ENCODE assay signal across 1 cellular context in the genomic region with DNA sequence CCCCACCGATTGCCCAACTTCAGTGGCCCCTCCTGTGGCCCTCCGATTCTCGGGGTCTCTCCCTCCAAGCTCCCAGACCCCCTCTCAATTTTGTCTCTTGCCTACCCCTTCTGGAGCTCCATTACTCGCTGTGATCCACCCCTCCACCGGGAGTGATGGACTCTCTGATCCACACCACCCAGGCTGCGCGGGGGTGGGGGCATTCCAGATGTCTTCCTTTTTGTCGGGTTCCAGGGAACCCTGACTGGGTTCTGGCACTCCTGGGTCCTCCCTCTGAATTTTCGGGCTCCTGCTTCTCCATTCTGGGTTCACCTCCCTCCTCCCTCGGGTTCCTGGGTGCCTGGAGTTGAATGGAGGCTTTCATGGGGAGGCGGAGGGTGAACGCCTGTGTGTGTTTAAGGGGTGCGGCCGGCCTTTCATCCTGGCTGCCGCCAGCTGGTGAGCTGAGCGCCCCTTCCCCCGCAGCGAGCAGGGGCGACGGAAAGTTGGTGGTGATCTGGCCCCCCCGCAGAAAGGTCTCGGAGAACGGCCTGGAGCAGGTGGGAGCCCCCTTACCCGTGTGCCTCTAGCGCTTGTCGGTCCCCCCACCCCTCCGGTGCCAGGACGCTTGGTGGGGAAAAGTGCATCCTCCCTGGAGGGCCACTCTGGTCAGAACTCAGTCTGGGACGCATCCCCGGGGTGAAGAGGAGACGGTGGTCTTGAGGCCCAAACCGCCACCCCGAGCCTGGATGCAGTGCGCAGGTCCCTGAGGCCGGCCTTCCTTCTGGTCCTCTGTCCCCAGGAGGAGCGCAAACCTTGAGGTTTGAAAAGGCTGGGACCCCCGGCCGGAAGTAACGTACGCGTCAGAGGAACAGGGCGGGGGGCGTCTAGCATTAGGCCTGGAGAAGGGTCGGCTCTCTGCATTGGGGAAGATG.
TF ChIP-seq lines count a peak whose summit lies in the region.

No MANE protein-coding gene starts in this region.

TF ChIP-seq in HEK293, 187 proteins besides CTCF, POLR2A, EP300 and RAD21 (continued from another document and continues in another):
- TF ChIP-seq, protein P1, sequence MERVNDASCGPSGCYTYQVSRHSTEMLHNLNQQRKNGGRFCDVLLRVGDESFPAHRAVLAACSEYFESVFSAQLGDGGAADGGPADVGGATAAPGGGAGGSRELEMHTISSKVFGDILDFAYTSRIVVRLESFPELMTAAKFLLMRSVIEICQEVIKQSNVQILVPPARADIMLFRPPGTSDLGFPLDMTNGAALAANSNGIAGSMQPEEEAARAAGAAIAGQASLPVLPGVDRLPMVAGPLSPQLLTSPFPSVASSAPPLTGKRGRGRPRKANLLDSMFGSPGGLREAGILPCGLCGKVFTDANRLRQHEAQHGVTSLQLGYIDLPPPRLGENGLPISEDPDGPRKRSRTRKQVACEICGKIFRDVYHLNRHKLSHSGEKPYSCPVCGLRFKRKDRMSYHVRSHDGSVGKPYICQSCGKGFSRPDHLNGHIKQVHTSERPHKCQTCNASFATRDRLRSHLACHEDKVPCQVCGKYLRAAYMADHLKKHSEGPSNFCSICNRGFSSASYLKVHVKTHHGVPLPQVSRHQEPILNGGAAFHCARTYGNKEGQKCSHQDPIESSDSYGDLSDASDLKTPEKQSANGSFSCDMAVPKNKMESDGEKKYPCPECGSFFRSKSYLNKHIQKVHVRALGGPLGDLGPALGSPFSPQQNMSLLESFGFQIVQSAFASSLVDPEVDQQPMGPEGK (tag by site-specific recombination; IDR thresholded peaks at IDR 0.05), result peak; percentile 69
- TF ChIP-seq, protein P2, sequence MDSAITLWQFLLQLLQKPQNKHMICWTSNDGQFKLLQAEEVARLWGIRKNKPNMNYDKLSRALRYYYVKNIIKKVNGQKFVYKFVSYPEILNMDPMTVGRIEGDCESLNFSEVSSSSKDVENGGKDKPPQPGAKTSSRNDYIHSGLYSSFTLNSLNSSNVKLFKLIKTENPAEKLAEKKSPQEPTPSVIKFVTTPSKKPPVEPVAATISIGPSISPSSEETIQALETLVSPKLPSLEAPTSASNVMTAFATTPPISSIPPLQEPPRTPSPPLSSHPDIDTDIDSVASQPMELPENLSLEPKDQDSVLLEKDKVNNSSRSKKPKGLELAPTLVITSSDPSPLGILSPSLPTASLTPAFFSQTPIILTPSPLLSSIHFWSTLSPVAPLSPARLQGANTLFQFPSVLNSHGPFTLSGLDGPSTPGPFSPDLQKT (IDR thresholded peaks at IDR 0.05; ENCODE audit: borderline replicate concordance, low read depth, low read length), result no peak
- TF ChIP-seq ZNF16 (tag by site-specific recombination; IDR thresholded peaks at IDR 0.05; ENCODE audit: low read depth), result no peak
- TF ChIP-seq, protein P3, sequence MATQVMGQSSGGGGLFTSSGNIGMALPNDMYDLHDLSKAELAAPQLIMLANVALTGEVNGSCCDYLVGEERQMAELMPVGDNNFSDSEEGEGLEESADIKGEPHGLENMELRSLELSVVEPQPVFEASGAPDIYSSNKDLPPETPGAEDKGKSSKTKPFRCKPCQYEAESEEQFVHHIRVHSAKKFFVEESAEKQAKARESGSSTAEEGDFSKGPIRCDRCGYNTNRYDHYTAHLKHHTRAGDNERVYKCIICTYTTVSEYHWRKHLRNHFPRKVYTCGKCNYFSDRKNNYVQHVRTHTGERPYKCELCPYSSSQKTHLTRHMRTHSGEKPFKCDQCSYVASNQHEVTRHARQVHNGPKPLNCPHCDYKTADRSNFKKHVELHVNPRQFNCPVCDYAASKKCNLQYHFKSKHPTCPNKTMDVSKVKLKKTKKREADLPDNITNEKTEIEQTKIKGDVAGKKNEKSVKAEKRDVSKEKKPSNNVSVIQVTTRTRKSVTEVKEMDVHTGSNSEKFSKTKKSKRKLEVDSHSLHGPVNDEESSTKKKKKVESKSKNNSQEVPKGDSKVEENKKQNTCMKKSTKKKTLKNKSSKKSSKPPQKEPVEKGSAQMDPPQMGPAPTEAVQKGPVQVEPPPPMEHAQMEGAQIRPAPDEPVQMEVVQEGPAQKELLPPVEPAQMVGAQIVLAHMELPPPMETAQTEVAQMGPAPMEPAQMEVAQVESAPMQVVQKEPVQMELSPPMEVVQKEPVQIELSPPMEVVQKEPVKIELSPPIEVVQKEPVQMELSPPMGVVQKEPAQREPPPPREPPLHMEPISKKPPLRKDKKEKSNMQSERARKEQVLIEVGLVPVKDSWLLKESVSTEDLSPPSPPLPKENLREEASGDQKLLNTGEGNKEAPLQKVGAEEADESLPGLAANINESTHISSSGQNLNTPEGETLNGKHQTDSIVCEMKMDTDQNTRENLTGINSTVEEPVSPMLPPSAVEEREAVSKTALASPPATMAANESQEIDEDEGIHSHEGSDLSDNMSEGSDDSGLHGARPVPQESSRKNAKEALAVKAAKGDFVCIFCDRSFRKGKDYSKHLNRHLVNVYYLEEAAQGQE (tag by site-specific recombination; IDR thresholded peaks at IDR 0.05), result no peak
- no peak for TF ChIP-seq ZFP69B (tag by site-specific recombination; IDR thresholded peaks at IDR 0.05)
- peak; percentile 58 for TF ChIP-seq ZNF341 (tag by site-specific recombination; IDR thresholded peaks at IDR 0.05; ENCODE audit: low read depth)
- peak; percentile 27; the same call in 1 of the 2 replicates for TF ChIP-seq KLF9 (tag by site-specific recombination; IDR thresholded peaks at IDR 0.05; ENCODE audit: low read depth)
- no peak for TF ChIP-seq ZNF174 (tag by site-specific recombination; IDR thresholded peaks at IDR 0.05)
- no peak for TF ChIP-seq ZNF324 (tag by site-specific recombination; IDR thresholded peaks at IDR 0.05)
- TF ChIP-seq ZBTB7A (tag by site-specific recombination; IDR thresholded peaks at IDR 0.05; ENCODE audit: low read depth), result peak; percentile 79; the same call in 1 of the 2 replicates
- no peak for TF ChIP-seq ZNF350 (tag by site-specific recombination; IDR thresholded peaks at IDR 0.05)
- no peak for TF ChIP-seq ZNF514 (tag by site-specific recombination; IDR thresholded peaks at IDR 0.05)
- TF ChIP-seq, protein P4, sequence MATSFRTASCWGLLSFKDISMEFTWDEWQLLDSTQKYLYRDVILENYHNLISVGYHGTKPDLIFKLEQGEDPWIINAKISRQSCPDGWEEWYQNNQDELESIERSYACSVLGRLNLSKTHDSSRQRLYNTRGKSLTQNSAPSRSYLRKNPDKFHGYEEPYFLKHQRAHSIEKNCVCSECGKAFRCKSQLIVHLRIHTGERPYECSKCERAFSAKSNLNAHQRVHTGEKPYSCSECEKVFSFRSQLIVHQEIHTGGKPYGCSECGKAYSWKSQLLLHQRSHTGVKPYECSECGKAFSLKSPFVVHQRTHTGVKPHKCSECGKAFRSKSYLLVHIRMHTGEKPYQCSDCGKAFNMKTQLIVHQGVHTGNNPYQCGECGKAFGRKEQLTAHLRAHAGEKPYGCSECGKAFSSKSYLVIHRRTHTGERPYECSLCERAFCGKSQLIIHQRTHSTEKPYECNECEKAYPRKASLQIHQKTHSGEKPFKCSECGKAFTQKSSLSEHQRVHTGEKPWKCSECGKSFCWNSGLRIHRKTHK (tag by site-specific recombination; IDR thresholded peaks at IDR 0.05), result no peak
- TF ChIP-seq ZNF585B (tag by site-specific recombination; IDR thresholded peaks at IDR 0.05), result no peak
- TF ChIP-seq MYNN (tag by site-specific recombination; IDR thresholded peaks at IDR 0.05; ENCODE audit: borderline replicate concordance), result no peak
- TF ChIP-seq ZNF114 (tag by site-specific recombination; IDR thresholded peaks at IDR 0.05), result no peak
- TF ChIP-seq, protein P5, sequence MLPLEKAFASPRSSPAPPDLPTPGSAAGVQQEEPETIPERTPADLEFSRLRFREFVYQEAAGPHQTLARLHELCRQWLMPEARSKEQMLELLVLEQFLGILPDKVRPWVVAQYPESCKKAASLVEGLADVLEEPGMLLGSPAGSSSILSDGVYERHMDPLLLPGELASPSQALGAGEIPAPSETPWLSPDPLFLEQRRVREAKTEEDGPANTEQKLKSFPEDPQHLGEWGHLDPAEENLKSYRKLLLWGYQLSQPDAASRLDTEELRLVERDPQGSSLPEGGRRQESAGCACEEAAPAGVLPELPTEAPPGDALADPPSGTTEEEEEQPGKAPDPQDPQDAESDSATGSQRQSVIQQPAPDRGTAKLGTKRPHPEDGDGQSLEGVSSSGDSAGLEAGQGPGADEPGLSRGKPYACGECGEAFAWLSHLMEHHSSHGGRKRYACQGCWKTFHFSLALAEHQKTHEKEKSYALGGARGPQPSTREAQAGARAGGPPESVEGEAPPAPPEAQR (tag by site-specific recombination; IDR thresholded peaks at IDR 0.05), result no peak
- TF ChIP-seq ZNF521 (tag by site-specific recombination; IDR thresholded peaks at IDR 0.05), result no peak
- no peak for TF ChIP-seq ZNF239 (tag by site-specific recombination; IDR thresholded peaks at IDR 0.05)
- TF ChIP-seq ZNF580 (tag by site-specific recombination; IDR thresholded peaks at IDR 0.05), result no peak
- TF ChIP-seq ZNF664 (tag by site-specific recombination; IDR thresholded peaks at IDR 0.05), result no peak
- no peak for TF ChIP-seq ZNF202 (tag by site-specific recombination; IDR thresholded peaks at IDR 0.05; ENCODE audit: borderline replicate concordance)
- TF ChIP-seq OVOL3 (tag by site-specific recombination; IDR thresholded peaks at IDR 0.05), result no peak
- TF ChIP-seq ZNF658 (tag by site-specific recombination; IDR thresholded peaks at IDR 0.05), result no peak
- 0 out of 2 replicates have a peak, but pooled peaks have one; percentile 17 for TF ChIP-seq ZNF366 (tag by site-specific recombination; conservative IDR thresholded peaks at IDR 0.05)
- TF ChIP-seq ZNF530 (tag by site-specific recombination; IDR thresholded peaks at IDR 0.05; ENCODE audit: low read depth), result no peak
- TF ChIP-seq ZNF626 (tag by site-specific recombination; IDR thresholded peaks at IDR 0.05), result no peak
- no peak for TF ChIP-seq ZNF391 (tag by site-specific recombination; IDR thresholded peaks at IDR 0.05; ENCODE audit: borderline replicate concordance, low read depth)
- TF ChIP-seq ZNF169 (tag by site-specific recombination; IDR thresholded peaks at IDR 0.05), result no peak
- TF ChIP-seq ZNF354C (tag by site-specific recombination; IDR thresholded peaks at IDR 0.05; ENCODE audit: borderline replicate concordance, low read depth), result no peak
- TF ChIP-seq ZNF274 (IDR thresholded peaks at IDR 0.05; ENCODE audit: low read length), result no peak
- TF ChIP-seq ZNF274 (tag by site-specific recombination; IDR thresholded peaks at IDR 0.05; ENCODE audit: borderline replicate concordance), result no peak
- TF ChIP-seq TCF7L2 (IDR thresholded peaks at IDR 0.05; ENCODE audit: borderline replicate concordance, low read depth, low read length), result no peak
- no peak for TF ChIP-seq ZNF558 (tag by site-specific recombination; IDR thresholded peaks at IDR 0.05)
- peak; percentile 30; the same call in 1 of the 2 replicates for TF ChIP-seq ZBTB8A (tag by site-specific recombination; IDR thresholded peaks at IDR 0.05)
- TF ChIP-seq ZNF18 (tag by site-specific recombination; IDR thresholded peaks at IDR 0.05), result no peak
- no peak for TF ChIP-seq ZNF76 (tag by site-specific recombination; IDR thresholded peaks at IDR 0.05; ENCODE audit: borderline replicate concordance, low read depth)
- no peak for TF ChIP-seq ZNF791 (tag by site-specific recombination; IDR thresholded peaks at IDR 0.05)
- no peak for TF ChIP-seq WT1 (tag by site-specific recombination; IDR thresholded peaks at IDR 0.05)
- no peak for TF ChIP-seq ZXDB (tag by site-specific recombination; IDR thresholded peaks at IDR 0.05)
- TF ChIP-seq, protein P6, sequence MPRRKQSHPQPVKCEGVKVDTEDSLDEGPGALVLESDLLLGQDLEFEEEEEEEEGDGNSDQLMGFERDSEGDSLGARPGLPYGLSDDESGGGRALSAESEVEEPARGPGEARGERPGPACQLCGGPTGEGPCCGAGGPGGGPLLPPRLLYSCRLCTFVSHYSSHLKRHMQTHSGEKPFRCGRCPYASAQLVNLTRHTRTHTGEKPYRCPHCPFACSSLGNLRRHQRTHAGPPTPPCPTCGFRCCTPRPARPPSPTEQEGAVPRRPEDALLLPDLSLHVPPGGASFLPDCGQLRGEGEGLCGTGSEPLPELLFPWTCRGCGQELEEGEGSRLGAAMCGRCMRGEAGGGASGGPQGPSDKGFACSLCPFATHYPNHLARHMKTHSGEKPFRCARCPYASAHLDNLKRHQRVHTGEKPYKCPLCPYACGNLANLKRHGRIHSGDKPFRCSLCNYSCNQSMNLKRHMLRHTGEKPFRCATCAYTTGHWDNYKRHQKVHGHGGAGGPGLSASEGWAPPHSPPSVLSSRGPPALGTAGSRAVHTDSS (tag by site-specific recombination; IDR thresholded peaks at IDR 0.05), result no peak
- no peak for TF ChIP-seq GLI2 (tag by site-specific recombination; IDR thresholded peaks at IDR 0.05; ENCODE audit: borderline replicate concordance, low read depth)
- no peak for TF ChIP-seq PRDM4 (tag by site-specific recombination; IDR thresholded peaks at IDR 0.05)
- TF ChIP-seq HOXA7 (CRISPR knock-in tag; IDR thresholded peaks at IDR 0.05; ENCODE audit: borderline replicate concordance), result no peak
- TF ChIP-seq KLF8 (tag by site-specific recombination; IDR thresholded peaks at IDR 0.05), result peak; percentile 16; the same call in 1 of the 2 replicates
- TF ChIP-seq PRDM1 (tag by site-specific recombination; IDR thresholded peaks at IDR 0.05), result no peak
- TF ChIP-seq ZNF48 (tag by site-specific recombination; IDR thresholded peaks at IDR 0.05), result no peak
